26 cellular contexts compared by ENCODE assay signal in the genomic region with DNA sequence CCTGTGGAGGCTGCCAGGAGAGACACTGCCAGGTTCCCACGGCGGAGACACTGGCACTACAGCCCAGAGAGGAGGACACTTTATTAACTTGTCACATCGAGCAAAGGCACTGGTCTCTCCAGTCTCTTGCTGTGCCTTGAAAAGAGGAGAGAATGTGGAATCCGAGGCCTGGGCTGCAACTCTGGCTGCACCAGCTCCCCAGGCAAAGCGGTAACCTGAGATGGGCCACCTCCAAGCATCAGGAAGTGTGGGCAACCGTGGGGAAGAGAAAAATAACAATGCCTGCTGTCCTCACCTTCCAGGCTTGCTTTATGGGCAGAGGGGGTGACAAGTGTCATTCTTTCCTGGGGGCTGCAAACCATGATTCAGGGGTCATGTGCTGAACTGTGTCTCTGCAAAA.
DNase-seq lines count a peak whose midpoint lies in the region; ATAC-seq and TF ChIP-seq lines count a peak whose summit lies in the region.
"Had no signal": no experiment of that assay in that cellular context is flagged by ENCODE, and none has a peak within 500 bp of the region (broad histone marks: within the 10 kb centered on the region; RNA-seq: fewer than 3 reads in every experiment).

No MANE protein-coding gene starts in this region.

- no peak for TF ChIP-seq CTCF in Panc1 (IDR thresholded peaks at IDR 0.05)

- no peak overlapping the region for H3K4me3 ChIP-seq in BLaER1
- H3K4me3 ChIP-seq in H7 (ENCODE audit: insufficient read depth, low read depth, low read length) = no peak overlapping the region
- no peak overlapping the region for H3K4me3 ChIP-seq in Panc1 (ENCODE audit: low read depth in 2 of 2, low read length in 2 of 2)
- H3K4me3 ChIP-seq: A549, GM12878, HAP-1, hepatocyte, spleen had no signal

- H3K9ac ChIP-seq in BLaER1 = no peak overlapping the region
- H3K9ac ChIP-seq: parathyroid adenoma had no signal

- ATAC-seq in Panc1 (peak; percentile 8; the same call in 1 of the 2 replicates), HG03439 (IDR thresholded peaks at IDR 0.05; ENCODE audit: unreplicated experiment) (no peak)
- ATAC-seq: GM12878; left colon; stimulated activated naive CD8-positive, alpha-beta T cell treated with anti-CD3 and anti-CD28 coated beads, Interleukin-15, Interleukin-2, amounts not matched to agents 100 U/mL and 50 U/mL, for 24 hours had no signal

- peak overlapping the region; percentile 47 for H3K27ac ChIP-seq in BLaER1
- H3K27ac ChIP-seq in Panc1 (ENCODE audit: low read length) = no peak overlapping the region
- H3K27ac ChIP-seq: A549, hepatocyte, parathyroid adenoma, spleen had no signal

- in situ Hi-C loops in Panc1 (cut with HindIII; ENCODE audit: low pct_unique_long_range_greater_than_20kb, low sequenced_read_pairs) = no loop called here

- CTCF ChIA-PET in Panc1 (lab: Charles Lee) = interaction anchor here (0.7 kb wide), 1 partner anchor 11 kb away, joined by 9 read pairs; no protein-coding TSS in a partner anchor

- POLR2A ChIA-PET in Panc1 (lab: Charles Lee) = no interaction called here

- H3K36me3 ChIP-seq in BLaER1 = no peaks in the 10 kb centered on the region
- no peaks in the 10 kb centered on the region for H3K36me3 ChIP-seq in H7 (replicated peaks; ENCODE audit: control insufficient read depth, insufficient read depth, low read length)
- no peaks in the 10 kb centered on the region for H3K36me3 ChIP-seq in Panc1 (ENCODE audit: control insufficient read depth, insufficient read depth, low read length)
- H3K36me3 ChIP-seq: HAP-1, spleen had no signal

- H3K4me1 ChIP-seq in BLaER1 (peaks cover 41% of the 10 kb centered on the region), Panc1 (ENCODE audit: control insufficient read depth, insufficient read depth, low read length) (no peaks in the 10 kb centered on the region)
- H3K4me1 ChIP-seq: A549, HAP-1, parathyroid adenoma had no signal

- no TSS peak for BruUV-seq in Panc1 (replicated peaks; lab: Mats Ljungman, UMichigan)

- no peak overlapping the region for H3K4me2 ChIP-seq in BLaER1
- H3K4me2 ChIP-seq: A549, hepatocyte had no signal

- no peaks in the 10 kb centered on the region for H4K20me1 ChIP-seq in BLaER1

- DNase-seq in H7 (peak; percentile 72), Panc1 (ENCODE audit: low read depth, low spot score) (no peak), islet precursor cell (peak; percentile 79), GM19240 (ENCODE audit: insufficient read length, low spot score) (no peak), NCI-H2107 treated with DMSO at 0.1 percent for 48 hours (lab: John Stamatoyannopoulos, UW; ENCODE audit: unreplicated experiment) (no peak), posterior vena cava (ENCODE audit: low spot score) (no peak)
- DNase-seq: activated CD4-positive, alpha-beta T cell treated with anti-CD3 and anti-CD28 coated beads for 4 hours; anterior cingulate cortex; CD4-positive, alpha-beta T cell; immature natural killer cell; left colon; mammary epithelial cell; MM.1S; NCI-H1417 treated with DMSO at 0.1 percent for 48 hours; NCI-H524 treated with DMSO at 0.1 percent for 48 hours; spleen; stimulated activated CD4-positive, alpha-beta T cell treated with anti-CD3 and anti-CD28 coated beads, Interleukin-2, amount 100 ng/mL, for 24 hours; stimulated activated naive CD8-positive, alpha-beta T cell treated with anti-CD3 and anti-CD28 coated beads, Interleukin-15, Interleukin-2, amounts not matched to agents 100 U/mL and 50 U/mL, for 24 hours; T-helper 9 cell had no signal

- H3K9me3 ChIP-seq in BLaER1 = peaks cover 22% of the 10 kb centered on the region
- H3K9me3 ChIP-seq in Panc1 (ENCODE audit: control insufficient read depth, insufficient read depth, low read depth, low read length) = no peaks in the 10 kb centered on the region
- H3K9me3 ChIP-seq: A549, HAP-1, spleen had no signal

- no peaks in the 10 kb centered on the region for H3K27me3 ChIP-seq in BLaER1
- H3K27me3 ChIP-seq in H7 (ENCODE audit: control insufficient read depth, insufficient read depth, low read length) = no peaks in the 10 kb centered on the region; the same call in 1 of the 2 replicates
- H3K27me3 ChIP-seq in Panc1 (ENCODE audit: control insufficient read depth, insufficient read depth, low read length) = peaks cover under 1% of the 10 kb centered on the region; the same call in 1 of the 2 replicates
- H3K27me3 ChIP-seq: hepatocyte, spleen had no signal

- intact Hi-C loops in Panc1 (cut with micrococcal nuclease; ENCODE audit: unreplicated experiment) = no loop called here
- intact Hi-C loops in posterior vena cava (cut with DNase I) = no loop called here

Comparison
In these comparisons a context has a peak if more than half of its experiments do, and no peak if none do; other contexts are left out.
1. DNase-seq: peak in H7 (single experiment) and islet precursor cell (single experiment); none in Panc1 (single experiment), GM19240 (single experiment), NCI-H2107 treated with DMSO at 0.1 percent for 48 hours (single experiment) and posterior vena cava (single experiment).